In genomic region chr2:74867841-74868658, GRCh38 we compare ENCODE assay signal across 10 cellular contexts. TPM values are rescaled to one million over a fixed set of nuclear protein-coding genes. Genes with fewer than 3 reads are reported as not detected.
DNase-seq lines count a peak whose midpoint lies in the region; ATAC-seq, FAIRE-seq and TF ChIP-seq lines count a peak whose summit lies in the region.
"Had no signal": no experiment of that assay in that cellular context is flagged by ENCODE, and none has a peak within 500 bp of the region (broad histone marks: within the 10 kb centered on the region; RNA-seq: fewer than 3 reads in every experiment).

No MANE protein-coding gene starts in this region.

- peaks cover 7% of the 10 kb centered on the region for H3K9me1 ChIP-seq in K562 (ENCODE audit: control insufficient read depth, insufficient read depth, low read length)

- no peaks in the 10 kb centered on the region for H3K27me3 ChIP-seq in K562 (ENCODE audit: control insufficient read depth in 2 of 2, insufficient read depth in 2 of 2, low read length in 2 of 2)

- H3K27ac ChIP-seq in K562 (ENCODE audit: extremely low read depth, low read depth, low read length): no peak overlapping the region

- no peak for FAIRE-seq in K562 (lab: Jason Lieb, UNC)

- TF ChIP-seq POLR2A in K562 (conservative IDR thresholded peaks at IDR 0.05): no peak

- no peak for TF ChIP-seq EP300 in K562 (IDR thresholded peaks at IDR 0.05; ENCODE audit: low read length)

- no peak overlapping the region for H3K4me3 ChIP-seq in K562

- no peak overlapping the region for H2AFZ ChIP-seq in K562 (ENCODE audit: low read depth, low read length)

- CTCF ChIA-PET in K562 (lab: Yijun Ruan, JAX; ENCODE audit: low intra/inter-chr PET ratio): no interaction called here

- POLR2A ChIA-PET in K562 (lab: Yijun Ruan, JAX): no interaction called here

- no peak overlapping the region for H3K4me2 ChIP-seq in K562 (ENCODE audit: insufficient read depth, low read length)

- no peak overlapping the region for H3K9ac ChIP-seq in K562 (ENCODE audit: insufficient read depth in 1 of 2, low read depth in 2 of 2, low read length in 2 of 2)

- no TSS peak for BruUV-seq in K562 (replicated peaks; lab: Mats Ljungman, UMichigan)

- intact Hi-C loops in Right ventricle myocardium inferior (cut with DNase I): no loop called here
- intact Hi-C loops in cardiac septum (cut with DNase I): loop anchor here (2.0 kb wide), 1 partner anchor 23 kb away; no protein-coding TSS in a partner anchor
- intact Hi-C loops in K562 (cut with micrococcal nuclease): no loop called here

- H3K4me1 ChIP-seq in K562 (replicated peaks in 1 of 2; ENCODE audit: control insufficient read depth in 2 of 2, insufficient read depth in 2 of 2, low read length in 2 of 2): peaks cover 4 to 7% of the 10 kb centered on the region in 2 experiments; a peak in 4 of 5 replicates

- peaks cover 41% of the 10 kb centered on the region for H4K20me1 ChIP-seq in K562 (replicated peaks; ENCODE audit: control insufficient read depth, insufficient read depth, low read length)

- in situ Hi-C loops in K562 (cut with MboI): no loop called here

- TF ChIP-seq CTCF in K562 (IDR thresholded peaks at IDR 0.05 in 2 of 3, conservative IDR thresholded peaks at IDR 0.05 in 1 of 3; ENCODE audit: insufficient read depth in 2 of 3, low read depth in 1 of 3, low read length in 3 of 3): no peak

- no peaks in the 10 kb centered on the region for H3K9me3 ChIP-seq in K562 (replicated peaks; ENCODE audit: control insufficient read depth, insufficient read depth, low read depth, low read length)

- 83% methylated on average over 14 of the region's 14 CpGs for WGBS in K562 (ENCODE audit: insufficient coverage, low coverage, missing lambda C conversion rate)

- TF ChIP-seq RAD21 in K562 (CRISPR knock-in tag; conservative IDR thresholded peaks at IDR 0.05 in 1 of 2, IDR thresholded peaks at IDR 0.05 in 1 of 2): no peak

- peaks cover 52% of the 10 kb centered on the region for H3K79me2 ChIP-seq in K562 (ENCODE audit: control insufficient read depth, insufficient read depth, low read length)

- ATAC-seq in Right ventricle myocardium inferior (peak; percentile 54), K562 (no peak), GM21529 (IDR thresholded peaks at IDR 0.05; ENCODE audit: unreplicated experiment) (no peak), HG03460 (IDR thresholded peaks at IDR 0.05; ENCODE audit: unreplicated experiment) (no peak)

- peaks cover 82% of the 10 kb centered on the region for H3K36me3 ChIP-seq in K562 (ENCODE audit: control insufficient read depth, insufficient read depth, low read length)

- DNase-seq in Right ventricle myocardium inferior (ENCODE audit: missing footprints) (no peak), cardiac septum (ENCODE audit: low spot score) (no peak), K562 (ENCODE audit: extremely low read depth in 1 of 4, low spot score in 3 of 4) (no peak), left kidney (ENCODE audit: low read depth, low spot score) (peak; percentile 72), iPS-NIHi7 (ENCODE audit: extremely low spot score) (no peak), germinal center (ENCODE audit: low spot score) (no peak)
- DNase-seq: activated CD8-positive, alpha-beta memory T cell treated with anti-CD3 and anti-CD28 coated beads, Interleukin-2, amount 50 U/mL, for 48 hours; CD4-positive, alpha-beta T cell had no signal

TF ChIP-seq in K562, 482 proteins besides CTCF, POLR2A, EP300 and RAD21:
- no peak for TF ChIP-seq ESRRA (IDR thresholded peaks at IDR 0.05; ENCODE audit: borderline replicate concordance, low read depth)
- TF ChIP-seq RBM25 (IDR thresholded peaks at IDR 0.05; ENCODE audit: low read depth, low read length, severe bottlenecking): peak; percentile 59
- no peak for TF ChIP-seq BCL6 (CRISPR knock-in tag; IDR thresholded peaks at IDR 0.05)
- no peak for TF ChIP-seq CREBBP (IDR thresholded peaks at IDR 0.05; ENCODE audit: low read depth, low read length)
- TF ChIP-seq ZC3H11A (IDR thresholded peaks at IDR 0.05; ENCODE audit: low read depth, low read length): no peak
- TF ChIP-seq SRSF1 (IDR thresholded peaks at IDR 0.05; ENCODE audit: low read depth, low read length): no peak

RNA-seq across cellular contexts. Expression of gene HK2, which starts 34.1 kb away (rescaled TPM):
- 5.4 TPM for total RNA-seq in Right ventricle myocardium inferior
- 15.5 TPM for total RNA-seq in cardiac septum
- total RNA-seq in K562 (2011; cell fraction: chromatin; rRNA removed; ENCODE audit: low replicate concordance): 93.6 and 110 TPM in 2 replicates
- 73.7 and 77.0 TPM in 2 replicates for total RNA-seq in K562 (2011; cell fraction: nucleolus; rRNA removed)
- 56.9 and 66.5 TPM in 2 replicates for total RNA-seq in K562 (2011; cell fraction: nucleoplasm; rRNA removed)
- total RNA-seq in K562 (2014; rRNA removed): 17.4 and 17.7 TPM in 2 replicates
- 17.9 and 19.9 TPM in 2 replicates for total RNA-seq in K562 (2014; rRNA removed; fragmentation: Illumina TruSeq; extraction: Trizol)
- 17.2 and 17.3 TPM in 2 replicates for total RNA-seq in K562 (2015; rRNA removed; fragmentation: Illumina TruSeq; extraction: Trizol)
- total RNA-seq in K562 (2021): 40.8 and 42.6 TPM in 2 replicates
- polyA plus RNA-seq in K562 (2011; rRNA removed): 38.1 and 56.0 TPM in 2 replicates
- polyA plus RNA-seq in K562 (2011; cell fraction: cytosol; rRNA removed): 30.7 and 37.0 TPM in 2 replicates
- 42.2 and 63.3 TPM in 2 replicates for polyA plus RNA-seq in K562 (2011; cell fraction: nucleus; rRNA removed)
- 10.0 and 31.3 TPM in 2 replicates for polyA plus RNA-seq in K562 (2012)
- 24.3 and 26.4 TPM in 2 replicates for polyA plus RNA-seq in K562 (2014; fragmentation: Illumina TruSeq; extraction: Trizol)
- polyA plus RNA-seq in K562 (2014; fragmentation: Nextera tagmentation; extraction: Ambion mirVana): 1 to 10 TPM; 4.7 to 6.4 TPM
- polyA plus RNA-seq in K562 (2014; rRNA removed): 21.3 and 22.3 TPM in 2 replicates
- 141 and 242 TPM in 2 replicates for polyA minus RNA-seq in K562 (2011; rRNA and poly(A)+ RNA removed)
- 70.3 and 92.1 TPM in 2 replicates for polyA minus RNA-seq in K562 (2011; cell fraction: cytosol; rRNA and poly(A)+ RNA removed)
- polyA minus RNA-seq in K562 (2011; cell fraction: nucleus; rRNA and poly(A)+ RNA removed): 49.3 and 62.1 TPM in 2 replicates
